Comparison of ENCODE assay signal across 20 cellular contexts in genomic region chr3:42210731-42211130, GRCh38. TPM values are rescaled to one million over a fixed set of nuclear protein-coding genes. Genes with fewer than 3 reads are reported as not detected.
A peak's percentile ranks its signal among the peaks of the same experiment; 100 is the strongest.
DNase-seq lines count a peak whose midpoint lies in the region; ATAC-seq and TF ChIP-seq lines count a peak whose summit lies in the region.
"Had no signal": no experiment of that assay in that cellular context is flagged by ENCODE, and none has a peak within 500 bp of the region (broad histone marks: within the 10 kb centered on the region; RNA-seq: fewer than 3 reads in every experiment).

No MANE protein-coding gene starts in this region.

- intact Hi-C loops in upper lobe of right lung (cut with DNase I): no loop called here
- intact Hi-C loops in stomach (cut with DNase I; ENCODE audit: low total_unique reads): no loop called here

- TF ChIP-seq POLR2A in stomach (IDR thresholded peaks at IDR 0.05): no peak

- H3F3A ChIP-seq in neural progenitor cell (ENCODE audit: low read depth): no peaks in the 10 kb centered on the region

- no peak overlapping the region for H3K4me2 ChIP-seq in neural progenitor cell

- H2AFZ ChIP-seq in neural progenitor cell (replicated peaks): no peak overlapping the region

- peaks cover 6% of the 10 kb centered on the region for H4K20me1 ChIP-seq in neural progenitor cell (ENCODE audit: low read depth)

- H3K9ac ChIP-seq in neural progenitor cell: no peak overlapping the region

- no peak for TF ChIP-seq CTCF in neural progenitor cell (IDR thresholded peaks at IDR 0.05)
- TF ChIP-seq CTCF in upper lobe of right lung (IDR thresholded peaks at IDR 0.05): no peak
- no peak for TF ChIP-seq CTCF in stomach (IDR thresholded peaks at IDR 0.05)

- H3K36me3 Mint-ChIP-seq in neural progenitor cell: peaks cover 37% of the 10 kb centered on the region

- H3K9me3 Mint-ChIP-seq in neural progenitor cell: no peaks in the 10 kb centered on the region

- H3K27ac Mint-ChIP-seq in neural progenitor cell: no peak overlapping the region

- no peaks in the 10 kb centered on the region for H3K79me2 ChIP-seq in neural progenitor cell (ENCODE audit: low read depth)

- TF ChIP-seq EP300 in stomach (IDR thresholded peaks at IDR 0.05): no peak

- H3K4me1 ChIP-seq in neural progenitor cell (peaks cover 16% of the 10 kb centered on the region), upper lobe of right lung (peaks cover 16% of the 10 kb centered on the region), stomach (no peaks in the 10 kb centered on the region)
- H3K4me1 ChIP-seq: SJCRH30 had no signal

- H3K9me3 ChIP-seq in neural progenitor cell (ENCODE audit: low read depth): no peaks in the 10 kb centered on the region
- H3K9me3 ChIP-seq in upper lobe of right lung: no peaks in the 10 kb centered on the region
- no peaks in the 10 kb centered on the region for H3K9me3 ChIP-seq in stomach
- H3K9me3 ChIP-seq: SJCRH30 had no signal

- peaks cover 10% of the 10 kb centered on the region for H3K4me1 Mint-ChIP-seq in neural progenitor cell

- peak; percentile 21 for ATAC-seq in upper lobe of right lung
- ATAC-seq: GM12878 had no signal

- H3K27ac ChIP-seq in neural progenitor cell (no peak overlapping the region), upper lobe of right lung (no peak overlapping the region), stomach (no peak overlapping the region)
- H3K27ac ChIP-seq: SJCRH30 had no signal

- 44 to 94% (median 81%) methylated on average over 2 of the region's 2 CpGs for WGBS in stomach, 5 donors

- DNase-seq in SW480 (ENCODE audit: low spot score) (peak; percentile 20), kidney tubule cell (ENCODE audit: low spot score) (peak; percentile 31), neural progenitor cell (ENCODE audit: low spot score) (peak; percentile 12), upper lobe of right lung (no peak), stomach (no peak), activated T-cell treated with anti-CD3 and anti-CD28 coated beads for 4 hours (no peak)
- DNase-seq in stimulated activated CD4-positive, alpha-beta T cell treated with anti-CD3 and anti-CD28 coated beads, Interleukin-4, amount 100 ng/mL, for 24 hours: no peak
- DNase-seq: CD4-positive, CD25-positive, alpha-beta regulatory T cell; DMS79 treated with DMSO at 0.1 percent for 48 hours; Karpas-422; NCI-H1694; NCI-H2081; NCI-H2171; NCI-H345; NCI-H524; OCI-M1; SJCRH30 had no signal

- no peaks in the 10 kb centered on the region for H3K27me3 ChIP-seq in neural progenitor cell
- H3K27me3 ChIP-seq in upper lobe of right lung: no peaks in the 10 kb centered on the region
- H3K27me3 ChIP-seq in stomach: no peaks in the 10 kb centered on the region
- H3K27me3 ChIP-seq: SJCRH30 had no signal

- H3K36me3 ChIP-seq in neural progenitor cell (no peaks in the 10 kb centered on the region), upper lobe of right lung (peaks cover 67% of the 10 kb centered on the region), stomach (peaks cover 38 to 97% (median 93%) of the 10 kb centered on the region in 4 donors)
- H3K36me3 ChIP-seq: SJCRH30 had no signal

- peaks cover 2% of the 10 kb centered on the region for H3K27me3 Mint-ChIP-seq in neural progenitor cell (ENCODE audit: insufficient read depth, low read depth)
- H3K27me3 Mint-ChIP-seq: CD4-positive, CD25-positive, alpha-beta regulatory T cell had no signal

- H3K4me3 ChIP-seq in neural progenitor cell: no peak overlapping the region
- no peak overlapping the region for H3K4me3 ChIP-seq in upper lobe of right lung
- no peak overlapping the region for H3K4me3 ChIP-seq in stomach
- H3K4me3 ChIP-seq: GM12878, SJCRH30 had no signal

- no peak overlapping the region for H3K4me3 Mint-ChIP-seq in neural progenitor cell
- H3K4me3 Mint-ChIP-seq: CD4-positive, CD25-positive, alpha-beta regulatory T cell had no signal

RNA-seq across cellular contexts. Expression of gene CCK, which starts 55.3 kb away (rescaled TPM):
- total RNA-seq in neural progenitor cell (ENCODE audit: low replicate concordance): 1.1 and 3.4 TPM in 2 replicates
- 0.67 TPM for total RNA-seq in upper lobe of right lung
- total RNA-seq in stomach: 10 to 100 TPM in 1 of 5 donors, 1 to 10 TPM in 1, not detected in 3; 1.5 to 68.3 TPM
- under 1 TPM in 1 of 3 donors, not detected in 2; 0.87 TPM for polyA plus RNA-seq in stomach
- total RNA-seq: CD4-positive, CD25-positive, alpha-beta regulatory T cell; GM12878; M059J; SJCRH30 had no signal
- polyA plus RNA-seq: BJ; CD4-positive, CD25-positive, alpha-beta regulatory T cell; GM12878 had no signal

Comparison
In these comparisons a context has a peak if more than half of its experiments do, and no peak if none do; other contexts are left out.
1. DNase-seq: peak in SW480 (single experiment), kidney tubule cell (single experiment) and neural progenitor cell (single experiment); none in upper lobe of right lung (single experiment), stimulated activated CD4-positive, alpha-beta T cell treated with anti-CD3 and anti-CD28 coated beads, Interleukin-4, amount 100 ng/mL, for 24 hours (single experiment), stomach (single experiment) and activated T-cell treated with anti-CD3 and anti-CD28 coated beads for 4 hours (single experiment).